In genomic region chr18:31685097-31686082, GRCh38 we compare ENCODE assay signal across 8 cellular contexts. TPM values are rescaled to one million over a fixed set of nuclear protein-coding genes. Genes with fewer than 3 reads are reported as not detected.
DNase-seq lines count a peak whose midpoint lies in the region; ATAC-seq and TF ChIP-seq lines count a peak whose summit lies in the region.

No MANE protein-coding gene starts in this region.

- intact Hi-C loops in heart right ventricle (cut with DNase I) = loop anchor here in 1 of 10 donors (10.0 kb wide), 1 partner anchor 71 kb away; no protein-coding TSS in a partner anchor

- TF ChIP-seq CTCF in GM10248 (IDR thresholded peaks at IDR 0.05; ENCODE audit: control extremely low read depth, extremely low read depth, low read depth, missing control alignments) (peak; percentile 55), GM23338 (conservative IDR thresholded peaks at IDR 0.05; ENCODE audit: low read depth in 2 of 2) (peak; percentile 7 to 42; a peak in 2 of 4 replicates), LNCAP (IDR thresholded peaks at IDR 0.05) (peak; percentile 60), heart right ventricle (IDR thresholded peaks at IDR 0.05) (peak in 7 of 9 donors; percentile 29 to 66 (median 56)), parathyroid adenoma (IDR thresholded peaks at IDR 0.05) (peak; percentile 56)

- peaks cover 40% of the 10 kb centered on the region for H3K4me1 Mint-ChIP-seq in GM23338

- H3K4me2 ChIP-seq in GM23338 (peak overlapping the region; percentile 84), parathyroid adenoma (ENCODE audit: low read length) (peak overlapping the region; percentile 69)

- CTCF ChIA-PET in GM10248 (lab: Yijun Ruan, JAX) = interaction anchor here (0.8 to 2.9 kb wide), 13 partner anchors 8 to 258 kb away, joined by 3 to 8 read pairs (median 4); partner anchors contain the start of gene TRAPPC8

- no peaks in the 10 kb centered on the region; the same call in 1 of the 2 replicates for H3F3A ChIP-seq in GM23338 (replicated peaks; ENCODE audit: low read depth)

- H3K27ac ChIP-seq in GM23338 (ENCODE audit: low read depth) = peak overlapping the region; percentile 87
- H3K27ac ChIP-seq in SJCRH30 = no peak overlapping the region
- peak overlapping the region in 9 of 10 donors; percentile 48 to 83 (median 70) for H3K27ac ChIP-seq in heart right ventricle
- H3K27ac ChIP-seq in parathyroid adenoma = peak overlapping the region; percentile 93

- H3K79me2 ChIP-seq in GM23338 (replicated peaks; ENCODE audit: insufficient read depth) (peaks cover 38% of the 10 kb centered on the region), parathyroid adenoma (peaks cover 13% of the 10 kb centered on the region)

- H3K27me3 ChIP-seq in GM23338 (ENCODE audit: insufficient read depth) = no peaks in the 10 kb centered on the region
- H3K27me3 ChIP-seq in SJCRH30 = no peaks in the 10 kb centered on the region
- no peaks in the 10 kb centered on the region for H3K27me3 ChIP-seq in adipocyte (replicated peaks; ENCODE audit: control insufficient read depth, insufficient read depth, low read length)
- H3K27me3 ChIP-seq in heart right ventricle = peaks cover 0 to 17% (median 0%) of the 10 kb centered on the region in 7 donors
- H3K27me3 ChIP-seq in parathyroid adenoma (ENCODE audit: control insufficient read depth, insufficient read depth, low read length) = no peaks in the 10 kb centered on the region

- H4K20me1 ChIP-seq in GM23338 (replicated peaks; ENCODE audit: insufficient read depth) = 0 out of 2 replicates have a peak, but pooled peaks cover 5% of the 10 kb centered on the region

- H3K27me3 Mint-ChIP-seq in GM23338 (ENCODE audit: insufficient read depth, low read depth, poor library complexity) = peaks cover 9% of the 10 kb centered on the region

- ATAC-seq in GM23338 = peak; percentile 74
- peak; percentile 83 to 93 (median 88) for ATAC-seq in heart right ventricle

- DNase-seq in GM10248 (ENCODE audit: extremely low spot score) (peak; percentile 89), GM23338 (ENCODE audit: low spot score) (peak; percentile 88), SJCRH30 (peak; percentile 30 to 32), adipocyte (ENCODE audit: low read depth) (peak; percentile 73), heart right ventricle (peak; percentile 62 to 70), pons (ENCODE audit: low spot score) (no peak)

- peak overlapping the region; percentile 84 for H3K4me3 Mint-ChIP-seq in GM23338

- no peaks in the 10 kb centered on the region; the same call in 1 of the 3 replicates for H3K9me3 Mint-ChIP-seq in GM23338

- H3K9me3 ChIP-seq in SJCRH30 (replicated peaks) (no peaks in the 10 kb centered on the region), adipocyte (ENCODE audit: control insufficient read depth, low read length) (no peaks in the 10 kb centered on the region), heart right ventricle (no peaks in the 10 kb centered on the region), parathyroid adenoma (ENCODE audit: control insufficient read depth, low read length) (no peaks in the 10 kb centered on the region)

- H3K36me3 ChIP-seq in GM23338 (ENCODE audit: insufficient read depth) = no peaks in the 10 kb centered on the region
- no peaks in the 10 kb centered on the region for H3K36me3 ChIP-seq in SJCRH30
- no peaks in the 10 kb centered on the region for H3K36me3 ChIP-seq in adipocyte (ENCODE audit: control insufficient read depth, insufficient read depth, low read length, severe bottlenecking)
- H3K36me3 ChIP-seq in heart right ventricle = no peaks in the 10 kb centered on the region
- no peaks in the 10 kb centered on the region for H3K36me3 ChIP-seq in parathyroid adenoma (ENCODE audit: control insufficient read depth, insufficient read depth, low read length)

- H3K36me3 Mint-ChIP-seq in GM23338 (ENCODE audit: low read depth) = no peaks in the 10 kb centered on the region; the same call in 2 of the 3 replicates

- WGBS in heart right ventricle, 2 donors = 2% methylated on average over 77 to 115 of the region's 115 CpGs

- H3K4me1 ChIP-seq in GM23338 (ENCODE audit: insufficient read depth) (peaks cover 46% of the 10 kb centered on the region), SJCRH30 (no peaks in the 10 kb centered on the region), adipocyte (ENCODE audit: control insufficient read depth, insufficient read depth, low read length) (peaks cover 17% of the 10 kb centered on the region), heart right ventricle (peaks cover 0 to 17% (median 9%) of the 10 kb centered on the region in 9 donors), parathyroid adenoma (peaks cover 21% of the 10 kb centered on the region)

- H3K4me3 ChIP-seq in GM23338 = peak overlapping the region; percentile 73
- H3K4me3 ChIP-seq in SJCRH30 = peak overlapping the region; percentile 52
- H3K4me3 ChIP-seq in adipocyte (ENCODE audit: low read length) = peak overlapping the region; percentile 89
- H3K4me3 ChIP-seq in heart right ventricle = peak overlapping the region; percentile 8 to 73 (median 66)
- H3K4me3 ChIP-seq in parathyroid adenoma (ENCODE audit: low read depth, low read length) = peak overlapping the region; percentile 59

- peak overlapping the region; percentile 91 for H3K27ac Mint-ChIP-seq in GM23338

- H3K9ac ChIP-seq in adipocyte (ENCODE audit: low read length) (peak overlapping the region; percentile 85), parathyroid adenoma (no peak overlapping the region)

- H2AFZ ChIP-seq in GM23338 (peak overlapping the region; percentile 81), parathyroid adenoma (peak overlapping the region; percentile 87)

- POLR2A ChIA-PET in GM10248 (lab: Yijun Ruan, JAX) = interaction anchor here (0.6 kb wide), 1 partner anchor 21 kb away, joined by 3 read pairs; no protein-coding TSS in a partner anchor

- no peaks in the 10 kb centered on the region for H3K9me2 ChIP-seq in GM23338 (ENCODE audit: insufficient read depth)

TF ChIP-seq in GM23338, 12 proteins besides CTCF, POLR2A, EP300 and RAD21:
- TF ChIP-seq POLR2AphosphoS5 (IDR thresholded peaks at IDR 0.05; ENCODE audit: low read depth) (peak; percentile 41), CREB1 (CRISPR knock-in tag; IDR thresholded peaks at IDR 0.05; ENCODE audit: low read depth) (peak; percentile 76), ZNF331 (CRISPR knock-in tag; IDR thresholded peaks at IDR 0.05; ENCODE audit: low read depth) (no peak)
TF ChIP-seq in GM23338: peak in this region for 2.

RNA-seq across cellular contexts. Expression of gene B4GALT6, which starts 1.0 kb away (rescaled TPM):
- 33.8 and 40.4 TPM in 2 replicates for total RNA-seq in GM23338 (2014; rRNA removed; shearing (Covaris generic))
- polyA plus RNA-seq in GM23338 (2016; fragmentation: Nextera tagmentation; extraction: Ambion mirVana) (14.8 and 15.9 TPM in 2 replicates), heart right ventricle (1 to 10 TPM in 1 of 2 donors, under 1 TPM in 1; 0.61 to 2.4 TPM)
- total RNA-seq in SJCRH30 (2014; rRNA removed; shearing (Covaris generic)) = 1.2 and 1.6 TPM in 2 replicates
- total RNA-seq in heart right ventricle = 10 to 100 TPM in 4 of 10 donors, 1 to 10 TPM in 6; 4.8 to 19.6 (median 9.5) TPM
